21 cellular contexts compared by ENCODE assay signal in the genomic region with DNA sequence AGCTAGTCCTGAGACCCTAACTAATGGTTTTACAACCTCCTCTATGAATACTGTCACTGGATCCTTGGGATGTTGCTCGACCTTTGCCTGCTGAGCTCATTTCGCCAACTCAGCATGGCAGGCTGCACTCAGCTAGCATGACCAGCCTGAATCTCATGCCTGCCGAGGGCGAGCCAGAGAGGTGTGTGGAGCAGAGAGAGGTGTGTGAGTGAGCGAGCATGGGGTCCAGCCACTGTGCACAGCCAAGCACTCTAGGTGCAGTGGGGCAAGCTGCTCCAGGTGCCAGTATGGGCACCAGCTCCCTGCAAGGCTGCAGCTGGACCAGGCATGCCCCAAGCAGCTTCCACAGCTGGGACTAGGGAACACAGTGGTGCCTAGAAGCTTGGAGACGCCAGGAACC.
"Had no signal": no experiment of that assay in that cellular context is flagged by ENCODE, and none has a peak within 500 bp of the region (broad histone marks: within the 10 kb centered on the region; RNA-seq: fewer than 3 reads in every experiment).

No MANE protein-coding gene starts in this region.

- H3K27me3 ChIP-seq: brain microvascular endothelial cell, colonic mucosa, suprapubic skin had no signal

- H3K27ac Mint-ChIP-seq: activated CD4-positive, alpha-beta T cell treated with anti-CD3 and anti-CD28 coated beads, Interleukin-2, amount 10 ng/mL, durations not matched to agents 7 days and 5 days; activated naive CD4-positive, alpha-beta T cell treated with anti-CD3 and anti-CD28 coated beads for 36 hours; endodermal cell; stimulated activated naive CD8-positive, alpha-beta T cell treated with anti-CD3 and anti-CD28 coated beads, Interleukin-15, Interleukin-2, amounts not matched to agents 100 ng/mL and 50 ng/mL, for 24 hours; type B pancreatic cell had no signal

- H3K36me3 ChIP-seq: brain microvascular endothelial cell, colonic mucosa, left ventricle myocardium inferior, suprapubic skin had no signal

- H3K4me1 Mint-ChIP-seq: activated CD4-positive, alpha-beta T cell treated with anti-CD3 and anti-CD28 coated beads, Interleukin-2, amount 10 ng/mL, durations not matched to agents 7 days and 5 days; central memory CD8-positive, alpha-beta T cell had no signal

- ATAC-seq: activated CD4-positive, CD25-positive, alpha-beta regulatory T cell treated with anti-CD3 and anti-CD28 coated beads, Interleukin-2, amount 50 U/mL, for 24 hours; activated T-cell treated with anti-CD3 and anti-CD28 coated beads, Interleukin-2, amount 50 U/mL, for 4 hours had no signal

- H3K4me1 ChIP-seq: colonic mucosa, left ventricle myocardium inferior, suprapubic skin had no signal

- H3K27me3 Mint-ChIP-seq: activated CD4-positive, alpha-beta T cell treated with anti-CD3 and anti-CD28 coated beads, Interleukin-2, amount 10 ng/mL, durations not matched to agents 7 days and 5 days; central memory CD8-positive, alpha-beta T cell; stimulated activated naive CD8-positive, alpha-beta T cell treated with anti-CD3 and anti-CD28 coated beads, Interleukin-15, Interleukin-2, amounts not matched to agents 100 ng/mL and 50 ng/mL, for 24 hours had no signal

- DNase-seq: activated CD4-positive, alpha-beta T cell treated with anti-CD3 and anti-CD28 coated beads, Interleukin-2, amount 10 ng/mL, durations not matched to agents 7 days and 5 days; activated CD8-positive, alpha-beta memory T cell treated with anti-CD3 and anti-CD28 coated beads, Interleukin-2, amount 50 U/mL, for 4 hours; activated naive CD4-positive, alpha-beta T cell treated with anti-CD3 and anti-CD28 coated beads for 36 hours; activated T-cell treated with anti-CD3 and anti-CD28 coated beads, Interleukin-2, amount 50 U/mL, for 4 hours; brain microvascular endothelial cell; colonic mucosa; endodermal cell; foreskin fibroblast; hippocampal formation; kidney; left ventricle myocardium inferior; nucleus accumbens; stimulated activated CD4-positive, alpha-beta T cell treated with anti-CD3 and anti-CD28 coated beads, Interleukin-1b, Interleukin-23, amount 100 ng/mL, for 48 hours; stimulated activated CD8-positive, alpha-beta memory T cell treated with anti-CD3 and anti-CD28 coated beads, Interleukin-4, amount 100 ng/mL, for 48 hours; T1000 had no signal

- H3K4me3 Mint-ChIP-seq: activated CD4-positive, alpha-beta T cell treated with anti-CD3 and anti-CD28 coated beads, Interleukin-2, amount 10 ng/mL, durations not matched to agents 7 days and 5 days; activated naive CD4-positive, alpha-beta T cell treated with anti-CD3 and anti-CD28 coated beads for 36 hours; activated T-cell treated with anti-CD3 and anti-CD28 coated beads, Interleukin-2, amount 50 U/mL, for 4 hours; central memory CD8-positive, alpha-beta T cell; endodermal cell; stimulated activated naive CD8-positive, alpha-beta T cell treated with anti-CD3 and anti-CD28 coated beads, Interleukin-15, Interleukin-2, amounts not matched to agents 100 ng/mL and 50 ng/mL, for 24 hours; type B pancreatic cell had no signal

- H3K9me3 Mint-ChIP-seq: activated CD4-positive, alpha-beta T cell treated with anti-CD3 and anti-CD28 coated beads, Interleukin-2, amount 10 ng/mL, durations not matched to agents 7 days and 5 days; endodermal cell; stimulated activated naive CD8-positive, alpha-beta T cell treated with anti-CD3 and anti-CD28 coated beads, Interleukin-15, Interleukin-2, amounts not matched to agents 100 ng/mL and 50 ng/mL, for 24 hours; type B pancreatic cell had no signal

- H3K27ac ChIP-seq: brain microvascular endothelial cell, colonic mucosa, epithelial cell of prostate, left ventricle myocardium inferior, suprapubic skin had no signal

- H3K4me3 ChIP-seq: colonic mucosa, left ventricle myocardium inferior, suprapubic skin had no signal

- H3K9me3 ChIP-seq: colonic mucosa, left ventricle myocardium inferior, suprapubic skin had no signal

- FAIRE-seq: kidney had no signal
